1 cellular context compared by ENCODE assay signal in the genomic region with DNA sequence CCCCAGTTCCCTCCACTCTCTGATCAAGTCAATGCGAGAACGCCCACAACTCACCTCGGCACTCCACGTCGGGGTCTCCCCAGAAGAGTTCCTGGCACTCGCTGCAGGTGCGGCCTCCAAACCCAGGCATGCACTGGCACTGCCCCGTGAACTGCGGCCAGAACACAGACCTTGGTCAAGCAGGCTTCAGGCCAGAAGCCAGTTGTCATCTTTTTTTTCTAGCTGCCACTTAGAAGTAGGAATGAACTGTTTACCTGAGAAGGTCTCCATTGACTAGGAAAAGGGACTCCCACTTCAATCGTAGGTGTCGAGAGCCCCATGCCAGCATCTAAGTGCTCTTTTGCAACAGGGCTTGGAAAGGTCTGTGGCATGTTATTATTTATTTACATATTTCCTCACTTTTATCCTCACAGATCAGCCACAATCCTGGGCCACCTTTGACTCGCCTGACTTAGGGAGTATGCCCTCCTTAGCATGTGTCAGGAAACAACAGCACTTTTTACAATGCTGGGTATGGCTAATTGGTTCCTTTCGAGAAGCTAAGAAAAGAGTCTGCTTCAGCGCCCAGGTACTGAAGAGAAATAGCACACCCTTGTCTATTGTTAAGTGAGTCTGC.
TF ChIP-seq lines count a peak whose summit lies in the region.

No MANE protein-coding gene starts in this region.

TF ChIP-seq in A549, 52 proteins besides CTCF, POLR2A, EP300 and RAD21:
- TF ChIP-seq, protein P1, sequence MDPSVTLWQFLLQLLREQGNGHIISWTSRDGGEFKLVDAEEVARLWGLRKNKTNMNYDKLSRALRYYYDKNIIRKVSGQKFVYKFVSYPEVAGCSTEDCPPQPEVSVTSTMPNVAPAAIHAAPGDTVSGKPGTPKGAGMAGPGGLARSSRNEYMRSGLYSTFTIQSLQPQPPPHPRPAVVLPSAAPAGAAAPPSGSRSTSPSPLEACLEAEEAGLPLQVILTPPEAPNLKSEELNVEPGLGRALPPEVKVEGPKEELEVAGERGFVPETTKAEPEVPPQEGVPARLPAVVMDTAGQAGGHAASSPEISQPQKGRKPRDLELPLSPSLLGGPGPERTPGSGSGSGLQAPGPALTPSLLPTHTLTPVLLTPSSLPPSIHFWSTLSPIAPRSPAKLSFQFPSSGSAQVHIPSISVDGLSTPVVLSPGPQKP (IDR thresholded peaks at IDR 0.05; ENCODE audit: low read depth, low read length): no peak
- TF ChIP-seq EHF (CRISPR knock-in tag; IDR thresholded peaks at IDR 0.05): no peak
- no peak for TF ChIP-seq NFE2L2 (conservative IDR thresholded peaks at IDR 0.05; ENCODE audit: low read length)
- TF ChIP-seq EHMT2 (IDR thresholded peaks at IDR 0.05; ENCODE audit: low read depth): no peak
- TF ChIP-seq FOSL2 (IDR thresholded peaks at IDR 0.05): no peak
- TF ChIP-seq FOSL2 (CRISPR knock-in tag; IDR thresholded peaks at IDR 0.05): no peak
- TF ChIP-seq RFX5 (IDR thresholded peaks at IDR 0.05): no peak
- TF ChIP-seq MAZ (IDR thresholded peaks at IDR 0.05; ENCODE audit: borderline replicate concordance, low read depth, low read length): no peak
- no peak for TF ChIP-seq ZSCAN20 (CRISPR knock-in tag; IDR thresholded peaks at IDR 0.05)
- TF ChIP-seq GATA3 (IDR thresholded peaks at IDR 0.05; ENCODE audit: borderline replicate concordance): no peak
- TF ChIP-seq ESRRA (IDR thresholded peaks at IDR 0.05; ENCODE audit: borderline replicate concordance, low read length): no peak
- no peak for TF ChIP-seq TFCP2L1 (CRISPR knock-in tag; IDR thresholded peaks at IDR 0.05)
- TF ChIP-seq HOXA7 (CRISPR knock-in tag; IDR thresholded peaks at IDR 0.05): no peak
- TF ChIP-seq, protein P2, sequence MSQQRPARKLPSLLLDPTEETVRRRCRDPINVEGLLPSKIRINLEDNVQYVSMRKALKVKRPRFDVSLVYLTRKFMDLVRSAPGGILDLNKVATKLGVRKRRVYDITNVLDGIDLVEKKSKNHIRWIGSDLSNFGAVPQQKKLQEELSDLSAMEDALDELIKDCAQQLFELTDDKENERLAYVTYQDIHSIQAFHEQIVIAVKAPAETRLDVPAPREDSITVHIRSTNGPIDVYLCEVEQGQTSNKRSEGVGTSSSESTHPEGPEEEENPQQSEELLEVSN (IDR thresholded peaks at IDR 0.05; ENCODE audit: borderline replicate concordance, low read depth): no peak
- TF ChIP-seq RARB (CRISPR knock-in tag; IDR thresholded peaks at IDR 0.05): no peak
